Comparison of ENCODE assay signal across 13 cellular contexts in the genomic region with DNA sequence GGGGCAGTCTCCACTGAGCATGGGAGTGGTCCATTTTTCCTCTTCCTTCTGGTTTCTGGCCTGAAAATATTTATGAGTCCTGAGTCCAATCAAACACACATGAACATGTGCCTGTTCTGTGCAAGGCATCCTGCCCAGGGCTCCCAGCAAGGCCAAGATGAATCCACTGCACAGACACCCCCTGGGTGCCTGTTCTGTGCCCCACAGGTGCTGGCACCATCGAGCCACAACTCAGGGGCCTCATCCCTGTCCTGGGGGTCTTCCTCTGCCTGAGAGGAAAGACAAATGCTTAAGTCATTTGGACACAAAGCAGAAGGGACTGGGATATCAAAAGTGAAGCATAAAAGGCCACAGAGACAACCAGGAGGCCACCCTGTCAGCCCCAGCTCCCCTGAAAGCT.
"Had no signal": no experiment of that assay in that cellular context is flagged by ENCODE, and none has a peak within 500 bp of the region (broad histone marks: within the 10 kb centered on the region; RNA-seq: fewer than 3 reads in every experiment).

No MANE protein-coding gene starts in this region.

- H3K36me3 ChIP-seq: esophagus muscularis mucosa, left lung, ovary had no signal

- ATAC-seq: activated naive CD4-positive, alpha-beta T cell treated with anti-CD3 and anti-CD28 coated beads, Interleukin-2, amount 50 U/mL, for 72 hours; left lung; stimulated activated memory B cell treated with anti-CD40 and anti-IgM and Interleukin-4, amounts not matched to agents 10 μg/mL and 1 μg/mL and 100 μg/mL, for 72 hours had no signal

- H3K4me3 ChIP-seq: esophagus muscularis mucosa, left lung, ovary had no signal

- H3K27ac ChIP-seq: esophagus muscularis mucosa, left lung, ovary had no signal

- H3K27me3 ChIP-seq: left lung, ovary had no signal

- H3K4me1 ChIP-seq: esophagus muscularis mucosa, left lung had no signal

- FAIRE-seq: colon, keratinocyte had no signal

- DNase-seq: activated CD4-positive, alpha-beta memory T cell treated with anti-CD3 and anti-CD28 coated beads, Interleukin-2, amount 10 ng/mL, durations not matched to agents 7 days and 5 days; activated CD4-positive, alpha-beta T cell treated with anti-CD3 and anti-CD28 coated beads for 4 hours; activated T-cell treated with anti-CD3 and anti-CD28 coated beads, Interleukin-2, amount 50 U/mL, for 24 hours; mesenchymal stem cell; ovary; stimulated activated CD4-positive, alpha-beta T cell treated with anti-CD3 and anti-CD28 coated beads, Interleukin-12 subunit alpha, Interleukin-12 subunit beta, amount 100 ng/mL, for 4 hours; stimulated activated CD4-positive, alpha-beta T cell treated with anti-CD3 and anti-CD28 coated beads, Interleukin-2, amount 100 ng/mL, for 24 hours had no signal
